ENCODE assay signal across 8 cellular contexts in the genomic region with DNA sequence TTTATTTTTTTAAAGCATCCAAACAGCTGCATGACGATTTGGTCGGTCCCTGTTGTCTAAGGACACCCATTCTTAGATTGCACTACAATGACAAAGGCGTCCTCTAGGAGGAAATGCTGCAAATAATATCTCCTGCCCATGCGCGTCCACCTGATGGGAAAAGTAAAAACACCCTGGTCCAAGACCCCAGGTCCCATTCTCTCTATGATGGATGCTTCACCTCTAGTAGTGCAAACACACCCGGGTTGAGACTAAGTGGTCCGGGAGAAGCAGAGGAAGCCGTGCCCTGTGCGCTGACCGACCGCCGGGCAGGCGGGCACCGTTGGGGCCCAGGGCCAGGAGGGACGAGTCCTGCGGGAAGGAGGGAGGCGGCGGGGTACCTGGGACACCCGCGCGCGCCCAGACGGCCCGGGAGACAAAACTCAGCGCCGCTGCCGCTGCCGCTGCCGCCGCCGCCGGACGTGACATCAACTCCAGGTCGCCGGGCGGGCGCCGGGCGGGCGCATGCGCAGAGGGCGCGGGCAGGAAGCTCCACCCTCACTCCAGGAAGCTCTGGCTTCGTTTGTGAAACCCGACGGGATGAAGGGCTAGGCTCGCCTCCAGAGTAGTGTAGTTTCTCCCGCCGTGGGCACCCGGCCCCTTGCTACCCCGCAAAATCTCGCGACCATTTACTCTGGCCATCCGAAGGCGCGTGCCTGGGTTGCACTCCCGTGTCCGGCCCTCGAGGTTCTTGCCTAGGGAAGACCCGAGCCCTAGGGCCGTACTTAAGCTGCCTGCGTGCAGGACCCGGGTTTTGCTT. TPM values are rescaled to one million over a fixed set of nuclear protein-coding genes. Genes with fewer than 3 reads are reported as not detected.
DNase-seq lines count a peak whose midpoint lies in the region; TF ChIP-seq lines count a peak whose summit lies in the region.

A gene (minus strand): TSS at position 462 of the 799 bp plus-strand sequence. CDS start 1,639 bp downstream, outside the sequence.

- H3K4me3 ChIP-seq in fibroblast of pulmonary artery (replicated peaks; ENCODE audit: low read depth, low read length), result peak within 1 kb of the TSS; percentile 98

- peak within 1 kb of the TSS; percentile 92 to 98 (median 95) for H3K27ac Mint-ChIP-seq in nephron
- peak within 1 kb of the TSS; percentile 95 for H3K27ac Mint-ChIP-seq in stimulated activated naive CD8-positive, alpha-beta T cell treated with anti-CD3 and anti-CD28 coated beads, Interleukin-15, Interleukin-2, amounts not matched to agents 100 ng/mL and 50 ng/mL, for 24 hours

- H3K27me3 Mint-ChIP-seq in nephron (ENCODE audit: low read depth), result no peaks in the 10 kb centered on the region
- no peaks in the 10 kb centered on the region for H3K27me3 Mint-ChIP-seq in stimulated activated naive CD8-positive, alpha-beta T cell treated with anti-CD3 and anti-CD28 coated beads, Interleukin-15, Interleukin-2, amounts not matched to agents 100 ng/mL and 50 ng/mL, for 24 hours

- H3K27ac ChIP-seq in RWPE1, result peak within 1 kb of the TSS; percentile 94

- TF ChIP-seq CTCF in RWPE1 (conservative IDR thresholded peaks at IDR 0.05; ENCODE audit: low read depth) (0 out of 2 replicates have a peak, but pooled peaks have one; percentile 6), fibroblast of pulmonary artery (IDR thresholded peaks at IDR 0.05; ENCODE audit: low read length, missing control alignments) (peak; percentile 6), nephron (IDR thresholded peaks at IDR 0.05; ENCODE audit: unreplicated experiment in 3 of 3) (peak in 2 of 3 experiments; percentile 11 to 26)

- H3K9me3 Mint-ChIP-seq in nephron, result no peaks in the 10 kb centered on the region
- H3K9me3 Mint-ChIP-seq in stimulated activated naive CD8-positive, alpha-beta T cell treated with anti-CD3 and anti-CD28 coated beads, Interleukin-15, Interleukin-2, amounts not matched to agents 100 ng/mL and 50 ng/mL, for 24 hours, result no peaks in the 10 kb centered on the region

- CTCF ChIA-PET in RWPE1 (lab: Yijun Ruan, JAX), result interaction anchor here (0.6 to 1.3 kb wide), 4 partner anchors 8 to 417 kb away, joined by 3 to 4 read pairs (median 4); no protein-coding TSS in a partner anchor

- POLR2A ChIA-PET in RWPE1 (lab: Yijun Ruan, JAX; ENCODE audit: low non-redundant PET), result interaction anchor here (0.5 to 1.2 kb wide), 4 partner anchors 14 to 318 kb away, joined by 3 to 4 read pairs (median 3); no protein-coding TSS in a partner anchor

- peak within 1 kb of the TSS; percentile 93 to 98 (median 94) for H3K4me3 Mint-ChIP-seq in nephron
- H3K4me3 Mint-ChIP-seq in stimulated activated naive CD8-positive, alpha-beta T cell treated with anti-CD3 and anti-CD28 coated beads, Interleukin-15, Interleukin-2, amounts not matched to agents 100 ng/mL and 50 ng/mL, for 24 hours, result peak within 1 kb of the TSS; percentile 94

- DNase-seq in ELF-1 (ENCODE audit: low read depth, low spot score), result peak; percentile 97
- DNase-seq in H4 (ENCODE audit: low spot score), result peak; percentile 86
- peak; percentile 92 for DNase-seq in LoVo (ENCODE audit: low spot score)
- DNase-seq in RWPE1 (ENCODE audit: low spot score), result peak; percentile 94
- DNase-seq in activated T-helper 9 cell treated with anti-CD3 and anti-CD28 coated beads, Interleukin-2, amount 50 U/mL, for 16 hours (ENCODE audit: low read depth), result peak; percentile 88
- peak; percentile 93 for DNase-seq in fibroblast of pulmonary artery (ENCODE audit: low read depth)

- H3K4me1 Mint-ChIP-seq in nephron, result peaks cover 28% of the 10 kb centered on the region
- H3K4me1 Mint-ChIP-seq in stimulated activated naive CD8-positive, alpha-beta T cell treated with anti-CD3 and anti-CD28 coated beads, Interleukin-15, Interleukin-2, amounts not matched to agents 100 ng/mL and 50 ng/mL, for 24 hours (ENCODE audit: low read depth), result peaks cover 32% of the 10 kb centered on the region

- H3K36me3 Mint-ChIP-seq in nephron (ENCODE audit: low read depth), result peaks cover 26% of the 10 kb centered on the region
- H3K36me3 Mint-ChIP-seq in stimulated activated naive CD8-positive, alpha-beta T cell treated with anti-CD3 and anti-CD28 coated beads, Interleukin-15, Interleukin-2, amounts not matched to agents 100 ng/mL and 50 ng/mL, for 24 hours (ENCODE audit: low read depth), result peaks cover 19% of the 10 kb centered on the region

RNA-seq across cellular contexts. Expression of the gene that starts here (rescaled TPM):
- 31.9 and 33.7 TPM in 2 replicates for total RNA-seq in H4 (2014; rRNA removed; shearing (Covaris generic))

Comparison
In these comparisons a context has a peak if more than half of its experiments do, and no peak if none do; other contexts are left out.
1. Peak in every context shown above with its lines: DNase-seq, H3K4me3 ChIP-seq and H3K27ac ChIP-seq.